Comparison of ENCODE assay signal across 1 cellular context in the genomic region with DNA sequence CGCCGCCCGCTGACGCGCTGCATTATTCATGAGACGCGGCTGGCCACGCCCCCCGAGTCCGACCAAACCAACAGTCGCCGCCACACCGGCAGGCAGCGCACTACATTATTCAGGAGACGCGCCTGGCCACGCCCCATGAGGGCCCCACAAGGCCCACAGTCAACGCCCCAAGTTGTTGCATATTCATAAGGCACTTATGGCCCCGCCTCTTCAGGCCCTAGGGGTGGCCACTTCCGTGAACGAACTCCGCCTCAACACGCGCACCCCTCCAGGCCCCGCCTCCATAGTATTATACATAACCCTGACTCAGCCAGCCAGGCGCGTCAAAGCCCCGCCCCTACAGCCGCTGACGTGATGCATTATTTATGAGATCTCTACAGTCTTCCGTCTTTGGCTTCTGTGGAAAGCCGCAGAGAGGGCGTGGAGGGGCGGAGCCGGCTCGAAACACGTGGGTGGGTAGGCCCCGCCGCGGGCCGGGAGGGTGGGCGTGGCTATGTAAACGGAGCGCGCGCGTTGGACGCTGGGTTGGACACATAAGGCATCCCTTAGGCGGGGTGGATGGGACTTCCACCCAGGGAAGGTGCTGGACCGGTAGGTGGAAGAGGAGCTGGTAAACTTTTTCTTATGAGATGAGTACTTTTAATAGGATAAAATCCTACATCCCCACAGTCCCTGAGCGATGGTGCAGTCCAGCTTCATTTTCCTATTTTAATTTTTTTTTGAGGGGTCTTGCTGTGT.
A peak's percentile ranks its signal among the peaks of the same experiment; 100 is the strongest.
TF ChIP-seq lines count a peak whose summit lies in the region.

No MANE protein-coding gene starts in this region.

TF ChIP-seq in HepG2, 621 proteins besides CTCF, POLR2A, EP300 and RAD21 (continued from another document and continues in another):
- TF ChIP-seq, protein P1, sequence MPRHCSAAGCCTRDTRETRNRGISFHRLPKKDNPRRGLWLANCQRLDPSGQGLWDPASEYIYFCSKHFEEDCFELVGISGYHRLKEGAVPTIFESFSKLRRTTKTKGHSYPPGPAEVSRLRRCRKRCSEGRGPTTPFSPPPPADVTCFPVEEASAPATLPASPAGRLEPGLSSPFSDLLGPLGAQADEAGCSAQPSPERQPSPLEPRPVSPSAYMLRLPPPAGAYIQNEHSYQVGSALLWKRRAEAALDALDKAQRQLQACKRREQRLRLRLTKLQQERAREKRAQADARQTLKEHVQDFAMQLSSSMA (CRISPR knock-in tag; IDR thresholded peaks at IDR 0.05), result no peak
- no peak for TF ChIP-seq ZNF562 (CRISPR knock-in tag; IDR thresholded peaks at IDR 0.05; ENCODE audit: borderline replicate concordance)
- TF ChIP-seq ZNF761 (CRISPR knock-in tag; conservative IDR thresholded peaks at IDR 0.05), result no peak
- 0 out of 2 replicates have a peak, but pooled peaks have one; percentile 38 for TF ChIP-seq ERF (CRISPR knock-in tag; IDR thresholded peaks at IDR 0.05)
- no peak for TF ChIP-seq FOXP1 (IDR thresholded peaks at IDR 0.05)
- TF ChIP-seq FOXP1 (CRISPR knock-in tag; IDR thresholded peaks at IDR 0.05), result no peak
- TF ChIP-seq, protein P2, sequence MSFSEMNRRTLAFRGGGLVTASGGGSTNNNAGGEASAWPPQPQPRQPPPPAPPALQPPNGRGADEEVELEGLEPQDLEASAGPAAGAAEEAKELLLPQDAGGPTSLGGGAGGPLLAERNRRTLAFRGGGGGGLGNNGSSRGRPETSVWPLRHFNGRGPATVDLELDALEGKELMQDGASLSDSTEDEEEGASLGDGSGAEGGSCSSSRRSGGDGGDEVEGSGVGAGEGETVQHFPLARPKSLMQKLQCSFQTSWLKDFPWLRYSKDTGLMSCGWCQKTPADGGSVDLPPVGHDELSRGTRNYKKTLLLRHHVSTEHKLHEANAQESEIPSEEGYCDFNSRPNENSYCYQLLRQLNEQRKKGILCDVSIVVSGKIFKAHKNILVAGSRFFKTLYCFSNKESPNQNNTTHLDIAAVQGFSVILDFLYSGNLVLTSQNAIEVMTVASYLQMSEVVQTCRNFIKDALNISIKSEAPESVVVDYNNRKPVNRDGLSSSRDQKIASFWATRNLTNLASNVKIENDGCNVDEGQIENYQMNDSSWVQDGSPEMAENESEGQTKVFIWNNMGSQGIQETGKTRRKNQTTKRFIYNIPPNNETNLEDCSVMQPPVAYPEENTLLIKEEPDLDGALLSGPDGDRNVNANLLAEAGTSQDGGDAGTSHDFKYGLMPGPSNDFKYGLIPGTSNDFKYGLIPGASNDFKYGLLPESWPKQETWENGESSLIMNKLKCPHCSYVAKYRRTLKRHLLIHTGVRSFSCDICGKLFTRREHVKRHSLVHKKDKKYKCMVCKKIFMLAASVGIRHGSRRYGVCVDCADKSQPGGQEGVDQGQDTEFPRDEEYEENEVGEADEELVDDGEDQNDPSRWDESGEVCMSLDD (CRISPR knock-in tag; IDR thresholded peaks at IDR 0.05; ENCODE audit: borderline replicate concordance), result no peak
- no peak for TF ChIP-seq TCF7 (IDR thresholded peaks at IDR 0.05; ENCODE audit: low read depth)
- TF ChIP-seq JARID2 (CRISPR knock-in tag; IDR thresholded peaks at IDR 0.05; ENCODE audit: insufficient replicate concordance), result no peak
- TF ChIP-seq CREB1 (IDR thresholded peaks at IDR 0.05), result peak; percentile 82
- TF ChIP-seq CREB1 (CRISPR knock-in tag; IDR thresholded peaks at IDR 0.05), result peak; percentile 85
- no peak for TF ChIP-seq ARID2 (CRISPR knock-in tag; IDR thresholded peaks at IDR 0.05; ENCODE audit: borderline replicate concordance)
- TF ChIP-seq NR1H2 (CRISPR knock-in tag; IDR thresholded peaks at IDR 0.05; ENCODE audit: borderline replicate concordance, low read depth), result no peak
- no peak for TF ChIP-seq ZNF766 (CRISPR knock-in tag; IDR thresholded peaks at IDR 0.05; ENCODE audit: borderline replicate concordance)
- peak; percentile 50; the same call in 1 of the 2 replicates for TF ChIP-seq ELF3 (CRISPR knock-in tag; IDR thresholded peaks at IDR 0.05)
- TF ChIP-seq, protein P3, sequence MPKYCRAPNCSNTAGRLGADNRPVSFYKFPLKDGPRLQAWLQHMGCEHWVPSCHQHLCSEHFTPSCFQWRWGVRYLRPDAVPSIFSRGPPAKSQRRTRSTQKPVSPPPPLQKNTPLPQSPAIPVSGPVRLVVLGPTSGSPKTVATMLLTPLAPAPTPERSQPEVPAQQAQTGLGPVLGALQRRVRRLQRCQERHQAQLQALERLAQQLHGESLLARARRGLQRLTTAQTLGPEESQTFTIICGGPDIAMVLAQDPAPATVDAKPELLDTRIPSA (CRISPR knock-in tag; IDR thresholded peaks at IDR 0.05; ENCODE audit: borderline replicate concordance), result no peak
- TF ChIP-seq, protein P4, sequence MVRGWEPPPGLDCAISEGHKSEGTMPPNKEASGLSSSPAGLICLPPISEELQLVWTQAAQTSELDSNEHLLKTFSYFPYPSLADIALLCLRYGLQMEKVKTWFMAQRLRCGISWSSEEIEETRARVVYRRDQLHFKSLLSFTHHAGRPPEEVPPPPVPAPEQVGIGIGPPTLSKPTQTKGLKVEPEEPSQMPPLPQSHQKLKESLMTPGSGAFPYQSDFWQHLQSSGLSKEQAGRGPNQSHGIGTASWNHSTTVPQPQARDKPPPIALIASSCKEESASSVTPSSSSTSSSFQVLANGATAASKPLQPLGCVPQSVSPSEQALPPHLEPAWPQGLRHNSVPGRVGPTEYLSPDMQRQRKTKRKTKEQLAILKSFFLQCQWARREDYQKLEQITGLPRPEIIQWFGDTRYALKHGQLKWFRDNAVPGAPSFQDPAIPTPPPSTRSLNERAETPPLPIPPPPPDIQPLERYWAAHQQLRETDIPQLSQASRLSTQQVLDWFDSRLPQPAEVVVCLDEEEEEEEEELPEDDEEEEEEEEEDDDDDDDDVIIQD (CRISPR knock-in tag; IDR thresholded peaks at IDR 0.05; ENCODE audit: low read depth), result no peak
- TF ChIP-seq, protein P5, sequence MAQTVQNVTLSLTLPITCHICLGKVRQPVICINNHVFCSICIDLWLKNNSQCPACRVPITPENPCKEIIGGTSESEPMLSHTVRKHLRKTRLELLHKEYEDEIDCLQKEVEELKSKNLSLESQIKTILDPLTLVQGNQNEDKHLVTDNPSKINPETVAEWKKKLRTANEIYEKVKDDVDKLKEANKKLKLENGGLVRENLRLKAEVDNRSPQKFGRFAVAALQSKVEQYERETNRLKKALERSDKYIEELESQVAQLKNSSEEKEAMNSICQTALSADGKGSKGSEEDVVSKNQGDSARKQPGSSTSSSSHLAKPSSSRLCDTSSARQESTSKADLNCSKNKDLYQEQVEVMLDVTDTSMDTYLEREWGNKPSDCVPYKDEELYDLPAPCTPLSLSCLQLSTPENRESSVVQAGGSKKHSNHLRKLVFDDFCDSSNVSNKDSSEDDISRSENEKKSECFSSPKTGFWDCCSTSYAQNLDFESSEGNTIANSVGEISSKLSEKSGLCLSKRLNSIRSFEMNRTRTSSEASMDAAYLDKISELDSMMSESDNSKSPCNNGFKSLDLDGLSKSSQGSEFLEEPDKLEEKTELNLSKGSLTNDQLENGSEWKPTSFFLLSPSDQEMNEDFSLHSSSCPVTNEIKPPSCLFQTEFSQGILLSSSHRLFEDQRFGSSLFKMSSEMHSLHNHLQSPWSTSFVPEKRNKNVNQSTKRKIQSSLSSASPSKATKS (CRISPR knock-in tag; IDR thresholded peaks at IDR 0.05), result no peak
- no peak for TF ChIP-seq ZFP36 (IDR thresholded peaks at IDR 0.05; ENCODE audit: borderline replicate concordance, low read depth, low read length, partially characterized antibody)
- TF ChIP-seq ZNF264 (CRISPR knock-in tag; IDR thresholded peaks at IDR 0.05), result no peak
- TF ChIP-seq ZNF557 (CRISPR knock-in tag; IDR thresholded peaks at IDR 0.05), result no peak
- TF ChIP-seq ZNF230 (CRISPR knock-in tag; IDR thresholded peaks at IDR 0.05), result 0 out of 2 replicates have a peak, but pooled peaks have one; percentile 2
- TF ChIP-seq, protein P6, sequence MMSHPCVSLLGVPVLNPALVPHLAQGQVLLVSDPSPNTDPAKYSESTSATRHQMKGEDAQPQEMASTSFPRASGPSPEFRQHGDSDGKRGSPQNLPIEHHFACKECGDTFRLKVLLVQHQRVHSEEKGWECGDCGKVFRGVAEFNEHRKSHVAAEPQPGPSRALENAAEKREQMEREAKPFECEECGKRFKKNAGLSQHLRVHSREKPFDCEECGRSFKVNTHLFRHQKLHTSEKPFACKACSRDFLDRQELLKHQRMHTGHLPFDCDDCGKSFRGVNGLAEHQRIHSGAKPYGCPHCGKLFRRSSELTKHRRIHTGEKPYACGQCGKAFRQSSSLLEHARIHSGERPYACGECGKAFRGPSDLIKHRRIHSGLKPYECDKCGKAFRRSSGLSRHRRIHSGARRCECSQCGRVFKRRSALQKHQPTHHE (CRISPR knock-in tag; IDR thresholded peaks at IDR 0.05; ENCODE audit: borderline replicate concordance), result no peak
- TF ChIP-seq, protein P7, sequence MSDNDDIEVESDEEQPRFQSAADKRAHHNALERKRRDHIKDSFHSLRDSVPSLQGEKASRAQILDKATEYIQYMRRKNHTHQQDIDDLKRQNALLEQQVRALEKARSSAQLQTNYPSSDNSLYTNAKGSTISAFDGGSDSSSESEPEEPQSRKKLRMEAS (IDR thresholded peaks at IDR 0.05), result peak; percentile 61
- no peak for TF ChIP-seq ZKSCAN5 (CRISPR knock-in tag; IDR thresholded peaks at IDR 0.05)
- TF ChIP-seq REPIN1 (CRISPR knock-in tag; IDR thresholded peaks at IDR 0.05; ENCODE audit: borderline replicate concordance, low read depth), result no peak
- TF ChIP-seq DNMT3B (CRISPR knock-in tag; conservative IDR thresholded peaks at IDR 0.05), result no peak
- TF ChIP-seq POLR2G (IDR thresholded peaks at IDR 0.05; ENCODE audit: low read depth, low read length), result 0 out of 2 replicates have a peak, but pooled peaks have one; percentile 28
- no peak for TF ChIP-seq MXD4 (CRISPR knock-in tag; IDR thresholded peaks at IDR 0.05)
- no peak for TF ChIP-seq MLLT10 (CRISPR knock-in tag; IDR thresholded peaks at IDR 0.05)
- peak; percentile 24 for TF ChIP-seq XRCC5 (optimal IDR thresholded peaks at IDR 0.05; ENCODE audit: low read length)
- TF ChIP-seq ZNF589 (CRISPR knock-in tag; conservative IDR thresholded peaks at IDR 0.05), result no peak
- no peak for TF ChIP-seq ZNF709 (CRISPR knock-in tag; IDR thresholded peaks at IDR 0.05)
- TF ChIP-seq, protein P8, sequence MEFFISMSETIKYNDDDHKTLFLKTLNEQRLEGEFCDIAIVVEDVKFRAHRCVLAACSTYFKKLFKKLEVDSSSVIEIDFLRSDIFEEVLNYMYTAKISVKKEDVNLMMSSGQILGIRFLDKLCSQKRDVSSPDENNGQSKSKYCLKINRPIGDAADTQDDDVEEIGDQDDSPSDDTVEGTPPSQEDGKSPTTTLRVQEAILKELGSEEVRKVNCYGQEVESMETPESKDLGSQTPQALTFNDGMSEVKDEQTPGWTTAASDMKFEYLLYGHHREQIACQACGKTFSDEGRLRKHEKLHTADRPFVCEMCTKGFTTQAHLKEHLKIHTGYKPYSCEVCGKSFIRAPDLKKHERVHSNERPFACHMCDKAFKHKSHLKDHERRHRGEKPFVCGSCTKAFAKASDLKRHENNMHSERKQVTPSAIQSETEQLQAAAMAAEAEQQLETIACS (CRISPR knock-in tag; IDR thresholded peaks at IDR 0.05), result no peak
- peak; percentile 33 for TF ChIP-seq MYC (CRISPR knock-in tag; IDR thresholded peaks at IDR 0.05; ENCODE audit: borderline replicate concordance)
- TF ChIP-seq AKAP8 (CRISPR knock-in tag; IDR thresholded peaks at IDR 0.05), result no peak
- TF ChIP-seq BRCA1 (CRISPR knock-in tag; IDR thresholded peaks at IDR 0.05), result 0 out of 2 replicates have a peak, but pooled peaks have one; percentile 16
- TF ChIP-seq, protein P9, sequence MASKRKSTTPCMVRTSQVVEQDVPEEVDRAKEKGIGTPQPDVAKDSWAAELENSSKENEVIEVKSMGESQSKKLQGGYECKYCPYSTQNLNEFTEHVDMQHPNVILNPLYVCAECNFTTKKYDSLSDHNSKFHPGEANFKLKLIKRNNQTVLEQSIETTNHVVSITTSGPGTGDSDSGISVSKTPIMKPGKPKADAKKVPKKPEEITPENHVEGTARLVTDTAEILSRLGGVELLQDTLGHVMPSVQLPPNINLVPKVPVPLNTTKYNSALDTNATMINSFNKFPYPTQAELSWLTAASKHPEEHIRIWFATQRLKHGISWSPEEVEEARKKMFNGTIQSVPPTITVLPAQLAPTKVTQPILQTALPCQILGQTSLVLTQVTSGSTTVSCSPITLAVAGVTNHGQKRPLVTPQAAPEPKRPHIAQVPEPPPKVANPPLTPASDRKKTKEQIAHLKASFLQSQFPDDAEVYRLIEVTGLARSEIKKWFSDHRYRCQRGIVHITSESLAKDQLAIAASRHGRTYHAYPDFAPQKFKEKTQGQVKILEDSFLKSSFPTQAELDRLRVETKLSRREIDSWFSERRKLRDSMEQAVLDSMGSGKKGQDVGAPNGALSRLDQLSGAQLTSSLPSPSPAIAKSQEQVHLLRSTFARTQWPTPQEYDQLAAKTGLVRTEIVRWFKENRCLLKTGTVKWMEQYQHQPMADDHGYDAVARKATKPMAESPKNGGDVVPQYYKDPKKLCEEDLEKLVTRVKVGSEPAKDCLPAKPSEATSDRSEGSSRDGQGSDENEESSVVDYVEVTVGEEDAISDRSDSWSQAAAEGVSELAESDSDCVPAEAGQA (IDR thresholded peaks at IDR 0.05; ENCODE audit: low read depth), result no peak
- TF ChIP-seq, protein P9 (CRISPR knock-in tag; IDR thresholded peaks at IDR 0.05; ENCODE audit: borderline replicate concordance), result no peak
- no peak for TF ChIP-seq GTF3A (CRISPR knock-in tag; conservative IDR thresholded peaks at IDR 0.05)
- TF ChIP-seq ZNF879 (CRISPR knock-in tag; IDR thresholded peaks at IDR 0.05), result no peak
- peak; percentile 35; the same call in 1 of the 2 replicates for TF ChIP-seq ZNF501 (CRISPR knock-in tag; IDR thresholded peaks at IDR 0.05)
- TF ChIP-seq TAF15 (IDR thresholded peaks at IDR 0.05; ENCODE audit: low read depth, low read length, poor library complexity, severe bottlenecking), result no peak
- no peak for TF ChIP-seq ZSCAN30 (CRISPR knock-in tag; IDR thresholded peaks at IDR 0.05)
- TF ChIP-seq ZFP36L1 (CRISPR knock-in tag; IDR thresholded peaks at IDR 0.05), result peak; percentile 27; the same call in 1 of the 2 replicates
- no peak; the same call in 1 of the 2 replicates for TF ChIP-seq NFYC (CRISPR knock-in tag; IDR thresholded peaks at IDR 0.05)
- TF ChIP-seq ZZZ3 (CRISPR knock-in tag; IDR thresholded peaks at IDR 0.05; ENCODE audit: borderline replicate concordance), result no peak
- TF ChIP-seq SOX5 (CRISPR knock-in tag; IDR thresholded peaks at IDR 0.05; ENCODE audit: borderline replicate concordance), result no peak
- TF ChIP-seq ZNF615 (CRISPR knock-in tag; IDR thresholded peaks at IDR 0.05; ENCODE audit: borderline replicate concordance), result no peak
